Comparison of ENCODE assay signal across 15 cellular contexts in the genomic region with DNA sequence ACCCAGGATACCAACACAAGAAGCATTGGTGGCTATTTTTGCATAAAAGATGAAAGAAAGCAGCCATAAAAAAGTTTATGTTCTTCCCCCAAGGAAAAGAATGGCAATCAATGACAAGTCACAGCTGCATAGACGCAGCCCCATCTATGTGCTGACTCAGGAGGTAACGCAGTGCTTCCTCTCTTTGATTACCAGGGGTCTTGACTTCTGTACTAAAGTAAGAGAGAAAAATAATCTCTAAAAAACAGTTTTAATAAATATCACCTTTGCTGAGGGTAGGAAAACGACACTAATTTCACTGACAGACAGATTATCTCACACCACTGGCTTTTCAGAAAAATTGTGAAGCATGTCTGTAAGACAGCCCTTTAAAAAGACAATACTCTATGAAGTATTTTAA. TPM values are rescaled to one million over a fixed set of nuclear protein-coding genes. Genes with fewer than 3 reads are reported as not detected.
"Had no signal": no experiment of that assay in that cellular context is flagged by ENCODE, and none has a peak within 500 bp of the region (broad histone marks: within the 10 kb centered on the region; RNA-seq: fewer than 3 reads in every experiment).

No MANE protein-coding gene starts in this region.

- H3K27ac Mint-ChIP-seq: activated naive CD4-positive, alpha-beta T cell treated with anti-CD3 and anti-CD28 coated beads, Interleukin-2, amount 10 ng/mL, durations not matched to agents 7 days and 5 days; activated naive CD8-positive, alpha-beta T cell treated with anti-CD3 and anti-CD28 coated beads, Interleukin-2, amount 50 U/mL, for 24 hours; natural killer cell; stimulated activated naive CD8-positive, alpha-beta T cell treated with anti-CD3 and anti-CD28 coated beads, Interleukin-15, Interleukin-2, amounts not matched to agents 100 ng/mL and 50 ng/mL, for 24 hours; T-cell had no signal

- H3K27ac ChIP-seq: esophagus squamous epithelium, neutrophil, tibial nerve, uterus had no signal

- DNase-seq: activated CD4-positive, alpha-beta T cell treated with anti-CD3 and anti-CD28 coated beads, Interleukin-2, amount 50 U/mL, for 1 hour; activated CD8-positive, alpha-beta memory T cell treated with anti-CD3 and anti-CD28 coated beads, Interleukin-2, amount 50 U/mL, for 4 hours; activated naive CD4-positive, alpha-beta T cell treated with anti-CD3 and anti-CD28 coated beads, Interleukin-2, amount 10 ng/mL, durations not matched to agents 7 days and 5 days; activated naive CD8-positive, alpha-beta T cell treated with anti-CD3 and anti-CD28 coated beads, Interleukin-2, amount 50 U/mL, for 24 hours; activated T-cell treated with anti-CD3 and anti-CD28 coated beads, Interleukin-2, amount 50 U/mL, for 4 hours; aorta; cortex of kidney; effector CD8-positive, alpha-beta T cell; esophagus squamous epithelium; natural killer cell; T-cell; uterus had no signal

- H3K27me3 Mint-ChIP-seq: activated naive CD4-positive, alpha-beta T cell treated with anti-CD3 and anti-CD28 coated beads, Interleukin-2, amount 10 ng/mL, durations not matched to agents 7 days and 5 days had no signal

- H3K36me3 Mint-ChIP-seq: activated naive CD4-positive, alpha-beta T cell treated with anti-CD3 and anti-CD28 coated beads, Interleukin-2, amount 10 ng/mL, durations not matched to agents 7 days and 5 days; natural killer cell; T-cell had no signal

- H3K4me3 ChIP-seq: esophagus squamous epithelium, tibial nerve, uterus had no signal

- H3K27me3 ChIP-seq: esophagus squamous epithelium, neutrophil, tibial nerve, uterus had no signal

- H3K4me1 Mint-ChIP-seq: activated naive CD4-positive, alpha-beta T cell treated with anti-CD3 and anti-CD28 coated beads, Interleukin-2, amount 10 ng/mL, durations not matched to agents 7 days and 5 days; natural killer cell; T-cell had no signal

- ATAC-seq: activated naive CD8-positive, alpha-beta T cell treated with anti-CD3 and anti-CD28 coated beads, Interleukin-2, amount 50 U/mL, for 24 hours; activated T-cell treated with anti-CD3 and anti-CD28 coated beads, Interleukin-2, amount 50 U/mL, for 4 hours; natural killer cell; T-cell had no signal

- H3K9me3 Mint-ChIP-seq: activated naive CD4-positive, alpha-beta T cell treated with anti-CD3 and anti-CD28 coated beads, Interleukin-2, amount 10 ng/mL, durations not matched to agents 7 days and 5 days; activated T-cell treated with anti-CD3 and anti-CD28 coated beads, Interleukin-2, amount 50 U/mL, for 4 hours; natural killer cell; stimulated activated naive CD8-positive, alpha-beta T cell treated with anti-CD3 and anti-CD28 coated beads, Interleukin-15, Interleukin-2, amounts not matched to agents 100 ng/mL and 50 ng/mL, for 24 hours; T-cell had no signal

- H3K36me3 ChIP-seq: esophagus squamous epithelium, neutrophil, tibial nerve, uterus had no signal

- H3K9me3 ChIP-seq: esophagus squamous epithelium, neutrophil, tibial nerve, uterus had no signal

- H3K4me3 Mint-ChIP-seq: activated naive CD4-positive, alpha-beta T cell treated with anti-CD3 and anti-CD28 coated beads, Interleukin-2, amount 10 ng/mL, durations not matched to agents 7 days and 5 days; activated naive CD8-positive, alpha-beta T cell treated with anti-CD3 and anti-CD28 coated beads, Interleukin-2, amount 50 U/mL, for 24 hours; activated T-cell treated with anti-CD3 and anti-CD28 coated beads, Interleukin-2, amount 50 U/mL, for 4 hours; natural killer cell; stimulated activated naive CD8-positive, alpha-beta T cell treated with anti-CD3 and anti-CD28 coated beads, Interleukin-15, Interleukin-2, amounts not matched to agents 100 ng/mL and 50 ng/mL, for 24 hours; T-cell had no signal

- H3K4me1 ChIP-seq: tibial nerve, uterus had no signal

RNA-seq across cellular contexts. Expression of a gene that starts 33.9 kb away (rescaled TPM):
- total RNA-seq: natural killer cell had no signal
